Comparison of ENCODE assay signal across 1 cellular context in genomic region chr5:95406426-95407093, GRCh38.
TF ChIP-seq lines count a peak whose summit lies in the region.

No MANE protein-coding gene starts in this region.

TF ChIP-seq in SK-N-SH treated with all-trans-retinoic acid at 6 μM for 48 hours, 23 proteins besides CTCF, POLR2A, EP300 and RAD21 (continued from another document):
- TF ChIP-seq ZC3H10 (CRISPR knock-in tag; IDR thresholded peaks at IDR 0.05) (no peak), TCF4 (CRISPR knock-in tag; IDR thresholded peaks at IDR 0.05; ENCODE audit: borderline replicate concordance) (no peak)
